In genomic region chr11:58578635-58579191, GRCh38 we compare ENCODE assay signal across 8 cellular contexts. TPM values are rescaled to one million over a fixed set of nuclear protein-coding genes. Genes with fewer than 3 reads are reported as not detected.
A peak's percentile ranks its signal among the peaks of the same experiment; 100 is the strongest.
DNase-seq lines count a peak whose midpoint lies in the region; ATAC-seq and TF ChIP-seq lines count a peak whose summit lies in the region.

ZFP91 (plus strand) TSS chr11:58579063; CDS start chr11:58579282, 219 bp downstream.

- no TSS peak for BruUV-seq in HCT116 (replicated peaks; lab: Mats Ljungman, UMichigan)

- WGBS in stomach, 5 donors, result 0 to 1% (median 1%) methylated on average over 30 to 50 of the region's 51 CpGs

- TF ChIP-seq EP300 in stomach (IDR thresholded peaks at IDR 0.05), result no peak

- TF ChIP-seq RAD21 in HCT116 (IDR thresholded peaks at IDR 0.05; ENCODE audit: low read depth), result no peak

- no peaks in the 10 kb centered on the region for H3K9me3 Mint-ChIP-seq in neural crest cell

- H2AFZ ChIP-seq in HCT116 (ENCODE audit: low read depth, low read length, poor library complexity, severe bottlenecking), result no peak within 1 kb of the TSS

- POLR2A ChIA-PET in HCT116 (lab: Charles Lee), result no interaction called here

- TF ChIP-seq CTCF in HCT116 (IDR thresholded peaks at IDR 0.05 in 2 of 3, conservative IDR thresholded peaks at IDR 0.05 in 1 of 3; ENCODE audit: borderline replicate concordance in 1 of 3, insufficient read depth in 1 of 3, low read depth in 2 of 3, low read length in 2 of 3) (no peak), foreskin keratinocyte (conservative IDR thresholded peaks at IDR 0.05) (peak; percentile 10), neural crest cell (conservative IDR thresholded peaks at IDR 0.05) (no peak), stomach (IDR thresholded peaks at IDR 0.05) (no peak)

- H3K9ac ChIP-seq in ES-I3 (ENCODE audit: low read depth, low read length) (peak within 1 kb of the TSS; percentile 91), HCT116 (ENCODE audit: low read length) (peak within 1 kb of the TSS; percentile 95)

- H3K27me3 ChIP-seq in HCT116 (ENCODE audit: insufficient read depth, low read length), result no peaks in the 10 kb centered on the region
- no peaks in the 10 kb centered on the region for H3K27me3 ChIP-seq in foreskin keratinocyte
- no peaks in the 10 kb centered on the region for H3K27me3 ChIP-seq in stomach

- no peaks in the 10 kb centered on the region for H3K9me3 ChIP-seq in ES-I3 (ENCODE audit: control insufficient read depth, insufficient read depth, low read length)
- no peaks in the 10 kb centered on the region for H3K9me3 ChIP-seq in HCT116 (ENCODE audit: control insufficient read depth in 1 of 2, insufficient read depth in 1 of 2, low read depth in 1 of 2, low read length in 2 of 2)
- no peaks in the 10 kb centered on the region for H3K9me3 ChIP-seq in stomach

- H3K4me3 ChIP-seq in HCT116 (replicated peaks in 1 of 2; ENCODE audit: low read depth in 1 of 2, low read length in 2 of 2), result peak within 1 kb of the TSS; percentile 78 to 88
- peak within 1 kb of the TSS; percentile 72 to 100 (median 94) for H3K4me3 ChIP-seq in stomach

- peak; percentile 69 for ATAC-seq in HCT116
- peak; percentile 64 for ATAC-seq in foreskin keratinocyte

- H3K4me1 ChIP-seq in ES-I3 (ENCODE audit: insufficient read depth, low read length) (no peaks in the 10 kb centered on the region), HCT116 (ENCODE audit: control insufficient read depth in 1 of 2, insufficient read depth in 2 of 2, low read length in 2 of 2) (peaks cover 15 to 28% of the 10 kb centered on the region in 2 experiments), foreskin keratinocyte (peaks cover 27% of the 10 kb centered on the region), stomach (peaks cover 23 to 77% (median 61%) of the 10 kb centered on the region in 4 donors)

- in situ Hi-C loops in SK-MEL-5 (cut with HindIII; ENCODE audit: low pct_unique_long_range_greater_than_20kb, low sequenced_read_pairs), result no loop called here

- H3K9me2 ChIP-seq in HCT116 (ENCODE audit: insufficient read depth), result no peaks in the 10 kb centered on the region

- H3K27me3 Mint-ChIP-seq in neural crest cell (ENCODE audit: low read depth), result peaks cover 3% of the 10 kb centered on the region

- TF ChIP-seq POLR2A in HCT116 (IDR thresholded peaks at IDR 0.05; ENCODE audit: borderline replicate concordance, extremely low read depth, insufficient read depth, insufficient read length), result no peak
- TF ChIP-seq POLR2A in stomach (IDR thresholded peaks at IDR 0.05), result peak in 2 of 4 donors; percentile 27 to 54

- peak within 1 kb of the TSS; percentile 100 for H3K27ac Mint-ChIP-seq in neural crest cell (ENCODE audit: unreplicated experiment)

- H3K27ac ChIP-seq in HCT116 (ENCODE audit: low read depth, low read length), result peak within 1 kb of the TSS; percentile 97
- peak within 1 kb of the TSS; percentile 100 for H3K27ac ChIP-seq in foreskin keratinocyte
- peak within 1 kb of the TSS; percentile 95 to 100 (median 100) for H3K27ac ChIP-seq in stomach

- DNase-seq in HCT116 (ENCODE audit: low read depth, low spot score), result peak; percentile 95
- DNase-seq in NAMALWA (ENCODE audit: low spot score), result peak; percentile 98
- DNase-seq in SK-MEL-5 (ENCODE audit: low read depth, low spot score), result peak; percentile 94
- peak; percentile 92 to 98 (median 96) for DNase-seq in activated naive CD4-positive, alpha-beta T cell (lab: John Stamatoyannopoulos, UW)
- peak; percentile 92 to 95 for DNase-seq in foreskin keratinocyte
- peak; percentile 82 for DNase-seq in neural crest cell (ENCODE audit: low read depth, low spot score)
- peak; percentile 98 for DNase-seq in stomach

- H3K4me1 Mint-ChIP-seq in neural crest cell, result peaks cover 46% of the 10 kb centered on the region

- H3K4me3 Mint-ChIP-seq in neural crest cell, result peak within 1 kb of the TSS; percentile 100

- peaks cover 55% of the 10 kb centered on the region for H3K79me2 ChIP-seq in HCT116 (ENCODE audit: insufficient read depth, low read length)

- RAD21 ChIA-PET in HCT116 (lab: Charles Lee; ENCODE audit: low non-redundant PET in 1 of 2, low total read pairs in 2 of 2, uncharacterized antibody in 2 of 2, unreplicated experiment in 2 of 2), result interaction anchor here in 1 of 2 experiments (0.6 kb wide), 1 partner anchor 860 kb away, joined by 3 read pairs; no protein-coding TSS in a partner anchor

- H3K36me3 Mint-ChIP-seq in neural crest cell (ENCODE audit: low read depth), result no peaks in the 10 kb centered on the region

- no peaks in the 10 kb centered on the region for H3K36me3 ChIP-seq in ES-I3 (ENCODE audit: insufficient read depth, low read length)
- H3K36me3 ChIP-seq in HCT116 (ENCODE audit: control insufficient read depth in 1 of 2, insufficient read depth in 2 of 2, low read length in 2 of 2), result no peaks in the 10 kb centered on the region
- H3K36me3 ChIP-seq in stomach, result no peaks in the 10 kb centered on the region

- peak within 1 kb of the TSS; percentile 79 for H3K4me2 ChIP-seq in HCT116 (ENCODE audit: low read length)

- intact Hi-C loops in HCT116 (cut with micrococcal nuclease), result loop anchor here (5.0 kb wide), 5 partner anchors 324 to 911 kb away; partner anchors contain the start of genes FAM111A, MED19, TMX2 and ZDHHC5
- intact Hi-C loops in stomach (cut with DNase I; ENCODE audit: low total_unique reads), result no loop called here

- CTCF ChIA-PET in HCT116 (lab: Charles Lee), result interaction anchor here (1.3 to 3.2 kb wide), 3 partner anchors 11 to 95 kb away, joined by 4 to 21 read pairs (median 15); no protein-coding TSS in a partner anchor

- H4K20me1 ChIP-seq in HCT116 (ENCODE audit: insufficient read depth), result peaks cover 4% of the 10 kb centered on the region; the same call in 1 of the 2 replicates

TF ChIP-seq in HCT116, 20 proteins besides CTCF, POLR2A, EP300 and RAD21 (continues in another document):
- peak; percentile 49; the same call in 1 of the 2 replicates for TF ChIP-seq POLR2AphosphoS5 (IDR thresholded peaks at IDR 0.05; ENCODE audit: low read depth, low read length)
- no peak for TF ChIP-seq EZH2 (IDR thresholded peaks at IDR 0.05)
- TF ChIP-seq ELF1 (IDR thresholded peaks at IDR 0.05; ENCODE audit: borderline replicate concordance, low read depth), result no peak
- peak; percentile 37 for TF ChIP-seq SP1 (IDR thresholded peaks at IDR 0.05; ENCODE audit: low read depth)
- TF ChIP-seq CEBPB (IDR thresholded peaks at IDR 0.05; ENCODE audit: low read depth), result no peak
- no peak for TF ChIP-seq REST (IDR thresholded peaks at IDR 0.05; ENCODE audit: low read depth)
- TF ChIP-seq FOSL1 (IDR thresholded peaks at IDR 0.05; ENCODE audit: low read depth), result no peak
- peak; percentile 59 for TF ChIP-seq MAX (IDR thresholded peaks at IDR 0.05)
- TF ChIP-seq CBX3 (IDR thresholded peaks at IDR 0.05; ENCODE audit: low read depth), result no peak
- TF ChIP-seq EZH2phosphoT487 (IDR thresholded peaks at IDR 0.05; ENCODE audit: borderline replicate concordance), result no peak
- TF ChIP-seq ATF3 (IDR thresholded peaks at IDR 0.05), result no peak
- no peak for TF ChIP-seq YY1 (IDR thresholded peaks at IDR 0.05; ENCODE audit: extremely low read depth, insufficient replicate concordance, low read depth, low read length)
- TF ChIP-seq SIN3A (IDR thresholded peaks at IDR 0.05; ENCODE audit: low read depth), result no peak
- TF ChIP-seq EGR1 (IDR thresholded peaks at IDR 0.05; ENCODE audit: low read depth), result no peak
- TF ChIP-seq TCF7L2 (IDR thresholded peaks at IDR 0.05; ENCODE audit: borderline replicate concordance, extremely low read depth, insufficient read depth, insufficient read length), result no peak
- no peak for TF ChIP-seq SRF (IDR thresholded peaks at IDR 0.05; ENCODE audit: low read depth)
- no peak for TF ChIP-seq ZFX (IDR thresholded peaks at IDR 0.05)
- TF ChIP-seq JUND (IDR thresholded peaks at IDR 0.05), result no peak

RNA-seq across cellular contexts. Expression of gene ZFP91, which starts in this region (rescaled TPM):
- total RNA-seq in HCT116 (2021; ENCODE audit: unreplicated experiment) (58.6 TPM), foreskin keratinocyte (55.5 and 59.0 TPM in 2 replicates), neural crest cell (48.0 and 51.5 TPM in 2 replicates), stomach (10 to 100 TPM; 20.4 to 67.6 (median 32.1) TPM)
- polyA plus RNA-seq in HCT116 (2012), result 16.7 and 23.0 TPM in 2 replicates
- 57.8 and 58.7 TPM in 2 replicates for total RNA-seq in SK-MEL-5 (2014; rRNA removed; shearing (Covaris generic))
- 40.8 and 49.0 TPM in 2 replicates for polyA plus RNA-seq in SK-MEL-5 (2015; cell fraction: cytosol; rRNA removed)
- polyA plus RNA-seq in SK-MEL-5 (2015; cell fraction: nucleus; rRNA removed), result 53.9 and 65.6 TPM in 2 replicates
- polyA plus RNA-seq in foreskin keratinocyte (14.5 and 18.1 TPM in 2 replicates), stomach (10 to 100 TPM in 2 of 3 donors, 1 to 10 TPM in 1; 9.4 to 27.0 (median 19.6) TPM)

Comparison
In these comparisons a context has a peak if more than half of its experiments do, and no peak if none do; other contexts are left out.
1. Peak in every context shown above with its lines: DNase-seq, ATAC-seq, H3K4me3 ChIP-seq and H3K27ac ChIP-seq.